Comparison of ENCODE assay signal across 22 cellular contexts in genomic region chr9:6870149-6870548, GRCh38.
DNase-seq lines count a peak whose midpoint lies in the region; ATAC-seq and TF ChIP-seq lines count a peak whose summit lies in the region.
"Had no signal": no experiment of that assay in that cellular context is flagged by ENCODE, and none has a peak within 500 bp of the region (broad histone marks: within the 10 kb centered on the region; RNA-seq: fewer than 3 reads in every experiment).

No MANE protein-coding gene starts in this region.

- peaks cover 0 to 2% of the 10 kb centered on the region in 2 donors for H3K36me3 ChIP-seq in body of pancreas (replicated peaks in 1 of 2; ENCODE audit: insufficient read depth in 1 of 2, low read depth in 2 of 2)
- H3K36me3 ChIP-seq: BE2C, SJSA1 had no signal

- peaks cover 11% of the 10 kb centered on the region for H3K4me1 ChIP-seq in body of pancreas
- H3K4me1 ChIP-seq: SJSA1 had no signal

- WGBS in body of pancreas, 2 donors: 85 to 100% methylated on average over 1 of the region's 1 CpG

- no peaks in the 10 kb centered on the region for H3K9me3 ChIP-seq in body of pancreas
- H3K9me3 ChIP-seq: BE2C, SJSA1 had no signal

- intact Hi-C loops in Right ventricle myocardium superior (cut with DNase I): no loop called here
- intact Hi-C loops in cardiac septum (cut with DNase I): no loop called here
- intact Hi-C loops in body of pancreas (cut with DNase I): no loop called here

- TF ChIP-seq POLR2A in body of pancreas (IDR thresholded peaks at IDR 0.05): no peak

- ATAC-seq in Right ventricle myocardium superior (ENCODE audit: poor library complexity): peak; percentile 62
- peak; percentile 36 for ATAC-seq in left lobe of liver
- ATAC-seq in body of pancreas: no peak
- ATAC-seq in HG03520 (IDR thresholded peaks at IDR 0.05; ENCODE audit: unreplicated experiment): no peak
- ATAC-seq: K562, PC-3 had no signal

- H3K27ac ChIP-seq in body of pancreas: no peak overlapping the region
- H3K27ac ChIP-seq: RWPE1, SJSA1 had no signal

- H3K4me3 ChIP-seq in body of pancreas: no peak overlapping the region
- H3K4me3 ChIP-seq: K562, SJSA1 had no signal

- DNase-seq in Right ventricle myocardium superior: no peak
- DNase-seq in cardiac septum (ENCODE audit: low spot score): no peak
- DNase-seq in cerebellar cortex (ENCODE audit: low spot score): peak; percentile 76
- no peak for DNase-seq in left lobe of liver (ENCODE audit: low spot score)
- DNase-seq in NCI-H510A (lab: John Stamatoyannopoulos, UW): no peak
- no peak for DNase-seq in body of pancreas
- DNase-seq in NCI-H526 treated with DMSO at 0.1 percent for 48 hours (lab: John Stamatoyannopoulos, UW): no peak
- DNase-seq: 8988T; Calu3; CD4-positive, alpha-beta T cell; DMS79; GOT3; MV-4-11; NCI-H1417; NCI-H187 treated with DMSO at 0.1 percent for 48 hours; NCI-H748 treated with DMSO at 0.1 percent for 48 hours; PC-3 had no signal

- TF ChIP-seq CTCF in body of pancreas (IDR thresholded peaks at IDR 0.05): no peak

- no peaks in the 10 kb centered on the region for H3K27me3 ChIP-seq in body of pancreas
- H3K27me3 ChIP-seq: BE2C, SJSA1 had no signal

Comparison
In these comparisons a context has a peak if more than half of its experiments do, and no peak if none do; other contexts are left out.
1. ATAC-seq: peak in Right ventricle myocardium superior (single experiment) and left lobe of liver (single experiment); none in body of pancreas (single experiment) and HG03520 (single experiment).